In the genomic region with DNA sequence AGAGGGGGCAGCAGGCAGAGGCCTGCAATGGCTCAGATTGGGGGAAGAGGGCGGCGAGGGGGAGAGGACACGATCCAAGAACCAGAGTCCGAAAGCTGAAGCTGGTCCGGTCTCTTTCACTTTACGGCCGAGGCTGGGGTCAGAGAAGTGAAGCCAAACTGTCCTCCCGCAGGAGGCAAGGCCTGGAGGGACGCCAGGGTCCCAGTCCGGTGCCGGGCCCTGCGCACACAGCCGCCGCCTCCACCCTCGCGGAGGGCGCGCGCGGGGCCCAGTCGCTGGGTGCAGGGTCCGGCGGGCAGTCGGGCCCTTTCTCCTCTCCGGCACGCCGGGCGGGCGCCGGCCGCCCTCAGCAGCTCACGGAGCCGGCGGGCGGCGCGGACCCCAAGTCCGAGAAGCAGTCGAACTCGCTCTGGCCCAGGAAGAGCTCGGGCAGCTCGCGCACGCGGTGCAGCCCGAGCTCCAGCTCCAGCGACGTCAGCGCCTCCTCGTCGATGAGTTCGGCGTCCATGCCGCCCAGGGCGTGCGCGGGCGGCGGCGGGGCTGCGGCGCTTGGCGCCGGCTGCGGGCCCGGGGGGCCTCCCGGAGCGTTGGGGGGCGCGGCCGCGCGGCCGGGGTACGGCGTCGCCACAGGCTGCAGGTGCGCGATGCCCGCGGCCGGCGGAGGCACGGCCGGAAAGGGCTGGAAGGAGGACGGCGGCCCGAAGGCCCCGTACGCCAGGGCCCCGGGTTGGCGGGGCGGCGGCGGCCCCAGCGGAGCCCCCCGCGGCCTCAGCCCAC, we compare ENCODE assay signal across 8 cellular contexts. TPM values are rescaled to one million over a fixed set of nuclear protein-coding genes. Genes with fewer than 3 reads are reported as not detected.
DNase-seq lines count a peak whose midpoint lies in the region; ATAC-seq and TF ChIP-seq lines count a peak whose summit lies in the region.

No MANE protein-coding gene starts in this region.

- no peaks in the 10 kb centered on the region for H3K9me3 ChIP-seq in effector memory CD4-positive, alpha-beta T cell (ENCODE audit: control insufficient read depth, low read length)
- no peaks in the 10 kb centered on the region for H3K9me3 ChIP-seq in testis

- intact Hi-C loops in CD14-positive monocyte (cut with micrococcal nuclease) (loop anchor here in 1 of 2 donors (5.0 kb wide), 1 partner anchor 76 kb away; no protein-coding TSS in a partner anchor), testis (cut with DNase I; ENCODE audit: low total_unique reads) (no loop called here)

- H3K27ac Mint-ChIP-seq in CD14-positive monocyte (peak overlapping the region; percentile 89 to 96 (median 94)), HFFc6 (peak overlapping the region; percentile 46; the same call in 1 of the 2 replicates), mesothelial cell of epicardium (no peak overlapping the region)

- H3K4me3 ChIP-seq in WI38 (ENCODE audit: low read depth, low read length): peak overlapping the region; percentile 56
- H3K4me3 ChIP-seq in effector memory CD4-positive, alpha-beta T cell (ENCODE audit: insufficient read depth, low read depth, low read length, poor library complexity, severe bottlenecking): peak overlapping the region; percentile 50
- H3K4me3 ChIP-seq in testis: peak overlapping the region; percentile 63 to 74

- H3K36me3 Mint-ChIP-seq in CD14-positive monocyte (peaks cover 0 to 1% of the 10 kb centered on the region in 2 donors), HFFc6 (ENCODE audit: low read depth) (no peaks in the 10 kb centered on the region), mesothelial cell of epicardium (no peaks in the 10 kb centered on the region)

- H3K4me1 Mint-ChIP-seq in CD14-positive monocyte (peaks cover 30% of the 10 kb centered on the region), HFFc6 (ENCODE audit: low read depth) (peaks cover 16% of the 10 kb centered on the region), mesothelial cell of epicardium (peaks cover 21% of the 10 kb centered on the region)

- H3K4me3 Mint-ChIP-seq in CD14-positive monocyte (peak overlapping the region; percentile 93 to 96), HFFc6 (peak overlapping the region; percentile 76), mesothelial cell of epicardium (peak overlapping the region; percentile 69)

- H3K9me3 Mint-ChIP-seq in CD14-positive monocyte (peaks cover 0 to 1% (median 0%) of the 10 kb centered on the region in 7 donors), HFFc6 (no peaks in the 10 kb centered on the region), mesothelial cell of epicardium (no peaks in the 10 kb centered on the region)

- no peaks in the 10 kb centered on the region for H3K27me3 ChIP-seq in effector memory CD4-positive, alpha-beta T cell (replicated peaks; ENCODE audit: control insufficient read depth, insufficient read depth, low read length, poor library complexity, severe bottlenecking)
- no peaks in the 10 kb centered on the region for H3K27me3 ChIP-seq in testis

- DNase-seq in CD14-positive monocyte (ENCODE audit: low spot score) (no peak), HFFc6 (no peak), mesothelial cell of epicardium (ENCODE audit: low spot score in 2 of 2, unreplicated experiment in 2 of 2) (peak in 1 of 2 experiments; percentile 45), testis (peak; percentile 45), Kasumi-1 (lab: John Stamatoyannopoulos, UW) (no peak)
- DNase-seq in effector memory CD4-positive, alpha-beta T cell: peak in 1 of 3 donors; percentile 3

- ATAC-seq in HG02973 (IDR thresholded peaks at IDR 0.05; ENCODE audit: unreplicated experiment): no peak

- H3K27me3 Mint-ChIP-seq in CD14-positive monocyte (ENCODE audit: low read depth in 3 of 3): peaks cover 3 to 10% (median 5%) of the 10 kb centered on the region in 3 donors
- peaks cover 3% of the 10 kb centered on the region; the same call in 1 of the 2 replicates for H3K27me3 Mint-ChIP-seq in HFFc6 (ENCODE audit: insufficient read depth)
- H3K27me3 Mint-ChIP-seq in mesothelial cell of epicardium (ENCODE audit: low read depth): peaks cover 30% of the 10 kb centered on the region

- TF ChIP-seq CTCF in CD14-positive monocyte (IDR thresholded peaks at IDR 0.05): no peak
- no peak for TF ChIP-seq CTCF in HFFc6 (IDR thresholded peaks at IDR 0.05)
- no peak for TF ChIP-seq CTCF in WI38 (IDR thresholded peaks at IDR 0.05; ENCODE audit: low read depth, low read length)
- TF ChIP-seq CTCF in mesothelial cell of epicardium (IDR thresholded peaks at IDR 0.05; ENCODE audit: unreplicated experiment): no peak
- TF ChIP-seq CTCF in testis (IDR thresholded peaks at IDR 0.05): peak in 1 of 3 experiments; percentile 2

- peaks cover 13% of the 10 kb centered on the region for H3K4me1 ChIP-seq in effector memory CD4-positive, alpha-beta T cell (ENCODE audit: control insufficient read depth, insufficient read depth, low read length, poor library complexity, severe bottlenecking)
- H3K4me1 ChIP-seq in testis: peaks cover 23% of the 10 kb centered on the region

- no peaks in the 10 kb centered on the region for H3K36me3 ChIP-seq in effector memory CD4-positive, alpha-beta T cell (ENCODE audit: control insufficient read depth, insufficient read depth, low read length)
- H3K36me3 ChIP-seq in testis (ENCODE audit: low read depth, missing control alignments): no peaks in the 10 kb centered on the region

- TF ChIP-seq POLR2A in testis (IDR thresholded peaks at IDR 0.05): no peak

- WGBS in testis, 2 donors: 0 to 17% methylated on average over 7 to 39 of the region's 98 CpGs

- peak overlapping the region; percentile 51 for H3K27ac ChIP-seq in effector memory CD4-positive, alpha-beta T cell (ENCODE audit: insufficient read depth, low read length, poor library complexity, severe bottlenecking)
- peak overlapping the region; percentile 71 to 88 for H3K27ac ChIP-seq in testis

RNA-seq across cellular contexts. Expression of gene CITED4, which starts 0.7 kb away (rescaled TPM):
- polyA plus RNA-seq in CD14-positive monocyte: 10 to 100 TPM in 1 of 2 donors, 1 to 10 TPM in 1; 2.4 to 18.8 TPM
- 1 to 10 TPM; 1.7 to 5.3 (median 3.8) TPM for total RNA-seq in HFFc6 (2021; fragmentation: NEBNext Ultra II Directional; extraction: Animal tissue kit (Norgen Biotek cat#: 25700))
- total RNA-seq in mesothelial cell of epicardium: 14.2 to 14.6 TPM (median 14.4 TPM) in 3 replicates
- 100 to 1,000 TPM in 1 of 2 donors, 10 to 100 TPM in 1; 79.0 to 124 TPM for total RNA-seq in testis
- 20.1 TPM for polyA plus RNA-seq in testis (ENCODE audit: insufficient read depth, low read depth, low replicate concordance)
